ENCODE assay signal across 29 cellular contexts in the genomic region with DNA sequence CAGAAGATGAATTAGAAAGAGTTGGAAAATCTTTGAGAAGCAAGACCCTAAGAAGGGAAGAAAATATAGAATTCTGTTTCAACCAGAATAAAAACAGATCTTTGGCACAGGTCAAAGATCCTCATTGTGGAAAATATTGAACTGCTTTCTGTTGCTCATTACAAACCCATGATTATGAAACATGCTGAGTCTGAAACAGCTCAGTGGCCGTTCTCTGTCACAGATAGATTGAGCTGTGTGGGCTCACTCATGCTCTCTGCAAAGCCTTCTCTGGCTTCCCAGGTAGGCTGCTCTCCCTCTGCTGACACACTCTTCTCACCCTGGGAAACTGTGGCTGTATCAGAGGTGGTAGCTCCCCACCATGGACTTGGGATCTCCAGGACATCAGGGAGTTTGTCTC. TPM values are rescaled to one million over a fixed set of nuclear protein-coding genes. Genes with fewer than 3 reads are reported as not detected.
"Had no signal": no experiment of that assay in that cellular context is flagged by ENCODE, and none has a peak within 500 bp of the region (broad histone marks: within the 10 kb centered on the region; RNA-seq: fewer than 3 reads in every experiment).

No MANE protein-coding gene starts in this region.

- H3K36me3 Mint-ChIP-seq: activated naive CD4-positive, alpha-beta T cell treated with anti-CD3 and anti-CD28 coated beads, Interleukin-2, amount 10 ng/mL, durations not matched to agents 7 days and 5 days; stimulated activated naive B cell treated with anti-CD40 and anti-IgM and Interleukin-4, amounts not matched to agents 10 μg/mL and 1 μg/mL and 100 μg/mL, for 72 hours had no signal

- H3K4me3 ChIP-seq: adrenal gland, esophagus squamous epithelium, left lung, spleen, thyroid gland had no signal

- H3K9me3 Mint-ChIP-seq: activated B cell treated with CpG ODN at 0.5 μM for 24 hours; activated CD4-positive, alpha-beta T cell treated with anti-CD3 and anti-CD28 coated beads, Interleukin-2, amount 10 ng/mL, durations not matched to agents 24 days and 14 days; activated naive CD4-positive, alpha-beta T cell treated with anti-CD3 and anti-CD28 coated beads, Interleukin-2, amount 10 ng/mL, durations not matched to agents 7 days and 5 days; activated T-cell treated with anti-CD3 and anti-CD28 coated beads, Interleukin-2, amount 50 U/mL, for 4 hours; nephron; stimulated activated naive B cell treated with anti-CD40 and anti-IgM and Interleukin-4, amounts not matched to agents 10 μg/mL and 1 μg/mL and 100 μg/mL, for 72 hours had no signal

- H3K36me3 ChIP-seq: adrenal gland, esophagus squamous epithelium, left lung, spleen, thyroid gland had no signal

- H3K9me3 ChIP-seq: adrenal gland, esophagus squamous epithelium, left lung, spleen, thyroid gland had no signal

- H3K4me3 Mint-ChIP-seq: activated B cell treated with CpG ODN at 0.5 μM for 24 hours; activated CD4-positive, alpha-beta T cell treated with anti-CD3 and anti-CD28 coated beads, Interleukin-2, amount 10 ng/mL, durations not matched to agents 24 days and 14 days; activated CD8-positive, alpha-beta T cell treated with anti-CD3 and anti-CD28 coated beads, Interleukin-2, amount 10 ng/mL, durations not matched to agents 7 days and 5 days; activated naive CD4-positive, alpha-beta T cell treated with anti-CD3 and anti-CD28 coated beads, Interleukin-2, amount 10 ng/mL, durations not matched to agents 7 days and 5 days; activated T-cell treated with anti-CD3 and anti-CD28 coated beads, Interleukin-2, amount 50 U/mL, for 4 hours; nephron; stimulated activated naive B cell treated with anti-CD40 and anti-IgM and Interleukin-4, amounts not matched to agents 10 μg/mL and 1 μg/mL and 100 μg/mL, for 72 hours had no signal

- H3K4me1 ChIP-seq: esophagus squamous epithelium, left lung, spleen, thyroid gland had no signal

- H3K27me3 ChIP-seq: adrenal gland, thyroid gland had no signal

- H3K27ac Mint-ChIP-seq: activated B cell treated with CpG ODN at 0.5 μM for 24 hours; activated CD4-positive, alpha-beta T cell treated with anti-CD3 and anti-CD28 coated beads, Interleukin-2, amount 10 ng/mL, durations not matched to agents 24 days and 14 days; activated CD8-positive, alpha-beta T cell treated with anti-CD3 and anti-CD28 coated beads, Interleukin-2, amount 10 ng/mL, durations not matched to agents 7 days and 5 days; activated naive CD4-positive, alpha-beta T cell treated with anti-CD3 and anti-CD28 coated beads, Interleukin-2, amount 10 ng/mL, durations not matched to agents 7 days and 5 days; nephron; stimulated activated naive B cell treated with anti-CD40 and anti-IgM and Interleukin-4, amounts not matched to agents 10 μg/mL and 1 μg/mL and 100 μg/mL, for 72 hours had no signal

- ATAC-seq: activated CD8-positive, alpha-beta T cell treated with anti-CD3 and anti-CD28 coated beads, Interleukin-2, amount 10 ng/mL, durations not matched to agents 7 days and 5 days; activated T-cell treated with anti-CD3 and anti-CD28 coated beads, Interleukin-2, amount 50 U/mL, for 4 hours; left lung; stimulated activated naive B cell treated with anti-CD40 and anti-IgM and Interleukin-4, amounts not matched to agents 10 μg/mL and 1 μg/mL and 100 μg/mL, for 72 hours had no signal

- H3K4me1 Mint-ChIP-seq: activated B cell treated with CpG ODN at 0.5 μM for 24 hours; activated naive CD4-positive, alpha-beta T cell treated with anti-CD3 and anti-CD28 coated beads, Interleukin-2, amount 10 ng/mL, durations not matched to agents 7 days and 5 days; nephron; stimulated activated naive B cell treated with anti-CD40 and anti-IgM and Interleukin-4, amounts not matched to agents 10 μg/mL and 1 μg/mL and 100 μg/mL, for 72 hours had no signal

- DNase-seq: activated B cell treated with CpG ODN at 0.5 μM for 24 hours; activated CD4-positive, alpha-beta T cell treated with anti-CD3 and anti-CD28 coated beads, Interleukin-2, amount 10 ng/mL, durations not matched to agents 24 days and 14 days; activated CD8-positive, alpha-beta T cell treated with anti-CD3 and anti-CD28 coated beads, Interleukin-2, amount 10 ng/mL, durations not matched to agents 7 days and 5 days; activated effector memory CD4-positive, alpha-beta T cell treated with Interleukin-2 at 50 U/mL for 16 hours; activated naive CD4-positive, alpha-beta T cell treated with anti-CD3 and anti-CD28 coated beads, Interleukin-2, amount 10 ng/mL, durations not matched to agents 7 days and 5 days; activated T-cell treated with anti-CD3 and anti-CD28 coated beads, Interleukin-2, amount 50 U/mL, for 4 hours; adrenal gland; cerebellar nuclear complex; dermis blood vessel endothelial cell; effector memory CD4-positive, alpha-beta T cell; esophagus squamous epithelium; kidney; left lung; midbrain; nucleus accumbens; posterior cingulate gyrus; spleen; stimulated activated CD4-positive, alpha-beta T cell treated with anti-CD3 and anti-CD28 coated beads, Interleukin-4, amount 100 ng/mL, for 4 hours; stimulated activated naive B cell treated with anti-CD40 and anti-IgM and Interleukin-4, amounts not matched to agents 10 μg/mL and 1 μg/mL and 100 μg/mL, for 72 hours; thyroid gland had no signal

RNA-seq across cellular contexts. Expression of gene KRT38, which starts 3.4 kb away (rescaled TPM):
- total RNA-seq: activated B cell treated with CpG ODN at 0.5 μM for 24 hours; activated CD4-positive, alpha-beta T cell treated with anti-CD3 and anti-CD28 coated beads, Interleukin-2, amount 10 ng/mL, durations not matched to agents 24 days and 14 days; activated CD8-positive, alpha-beta T cell treated with anti-CD3 and anti-CD28 coated beads, Interleukin-2, amount 10 ng/mL, durations not matched to agents 7 days and 5 days; activated T-cell treated with anti-CD3 and anti-CD28 coated beads, Interleukin-2, amount 50 U/mL, for 4 hours; adrenal gland; bronchial epithelial cell; dermis blood vessel endothelial cell; endothelial cell of umbilical vein; frontal cortex; kidney; left lung; lung microvascular endothelial cell; renal cortical epithelial cell; subcutaneous adipose tissue; T-helper 2 cell treated with Interferon-gamma antibody and Interleukin-4, amounts not matched to agents 100 ng/mL and 5 ng/mL, for 36 hours; thyroid gland; urinary bladder had no signal

RNA-seq across cellular contexts. Expression of gene KRT37, which starts 19.8 kb away (rescaled TPM):
- total RNA-seq: activated B cell treated with CpG ODN at 0.5 μM for 24 hours; activated CD4-positive, alpha-beta T cell treated with anti-CD3 and anti-CD28 coated beads, Interleukin-2, amount 10 ng/mL, durations not matched to agents 24 days and 14 days; activated CD8-positive, alpha-beta T cell treated with anti-CD3 and anti-CD28 coated beads, Interleukin-2, amount 10 ng/mL, durations not matched to agents 7 days and 5 days; activated T-cell treated with anti-CD3 and anti-CD28 coated beads, Interleukin-2, amount 50 U/mL, for 4 hours; adrenal gland; bronchial epithelial cell; dermis blood vessel endothelial cell; endothelial cell of umbilical vein; esophagus squamous epithelium; frontal cortex; kidney; left lung; lung microvascular endothelial cell; renal cortical epithelial cell; spleen; subcutaneous adipose tissue; T-helper 2 cell treated with Interferon-gamma antibody and Interleukin-4, amounts not matched to agents 100 ng/mL and 5 ng/mL, for 36 hours; thyroid gland; urinary bladder had no signal

RNA-seq across cellular contexts. Expression of gene KRT32, which starts 23.0 kb away (rescaled TPM):
- total RNA-seq: activated B cell treated with CpG ODN at 0.5 μM for 24 hours; activated CD4-positive, alpha-beta T cell treated with anti-CD3 and anti-CD28 coated beads, Interleukin-2, amount 10 ng/mL, durations not matched to agents 24 days and 14 days; activated CD8-positive, alpha-beta T cell treated with anti-CD3 and anti-CD28 coated beads, Interleukin-2, amount 10 ng/mL, durations not matched to agents 7 days and 5 days; activated T-cell treated with anti-CD3 and anti-CD28 coated beads, Interleukin-2, amount 50 U/mL, for 4 hours; adrenal gland; bronchial epithelial cell; dermis blood vessel endothelial cell; endothelial cell of umbilical vein; frontal cortex; kidney; left lung; lung microvascular endothelial cell; renal cortical epithelial cell; spleen; subcutaneous adipose tissue; T-helper 2 cell treated with Interferon-gamma antibody and Interleukin-4, amounts not matched to agents 100 ng/mL and 5 ng/mL, for 36 hours; thyroid gland; urinary bladder had no signal

RNA-seq across cellular contexts. Expression of gene KRT35, which starts 36.8 kb away (rescaled TPM):
- total RNA-seq: activated B cell treated with CpG ODN at 0.5 μM for 24 hours; activated CD4-positive, alpha-beta T cell treated with anti-CD3 and anti-CD28 coated beads, Interleukin-2, amount 10 ng/mL, durations not matched to agents 24 days and 14 days; activated CD8-positive, alpha-beta T cell treated with anti-CD3 and anti-CD28 coated beads, Interleukin-2, amount 10 ng/mL, durations not matched to agents 7 days and 5 days; activated T-cell treated with anti-CD3 and anti-CD28 coated beads, Interleukin-2, amount 50 U/mL, for 4 hours; adrenal gland; bronchial epithelial cell; dermis blood vessel endothelial cell; endothelial cell of umbilical vein; esophagus squamous epithelium; frontal cortex; kidney; left lung; lung microvascular endothelial cell; renal cortical epithelial cell; subcutaneous adipose tissue; T-helper 2 cell treated with Interferon-gamma antibody and Interleukin-4, amounts not matched to agents 100 ng/mL and 5 ng/mL, for 36 hours; thyroid gland; urinary bladder had no signal

RNA-seq across cellular contexts. Expression of gene KRT36, which starts 45.5 kb away (rescaled TPM):
- total RNA-seq: activated B cell treated with CpG ODN at 0.5 μM for 24 hours; activated CD4-positive, alpha-beta T cell treated with anti-CD3 and anti-CD28 coated beads, Interleukin-2, amount 10 ng/mL, durations not matched to agents 24 days and 14 days; activated CD8-positive, alpha-beta T cell treated with anti-CD3 and anti-CD28 coated beads, Interleukin-2, amount 10 ng/mL, durations not matched to agents 7 days and 5 days; activated T-cell treated with anti-CD3 and anti-CD28 coated beads, Interleukin-2, amount 50 U/mL, for 4 hours; endothelial cell of umbilical vein; frontal cortex; kidney; left lung; lung microvascular endothelial cell; renal cortical epithelial cell; subcutaneous adipose tissue; T-helper 2 cell treated with Interferon-gamma antibody and Interleukin-4, amounts not matched to agents 100 ng/mL and 5 ng/mL, for 36 hours; thyroid gland; urinary bladder had no signal
